Comparison of ENCODE assay signal across 2 cellular contexts in the genomic region with DNA sequence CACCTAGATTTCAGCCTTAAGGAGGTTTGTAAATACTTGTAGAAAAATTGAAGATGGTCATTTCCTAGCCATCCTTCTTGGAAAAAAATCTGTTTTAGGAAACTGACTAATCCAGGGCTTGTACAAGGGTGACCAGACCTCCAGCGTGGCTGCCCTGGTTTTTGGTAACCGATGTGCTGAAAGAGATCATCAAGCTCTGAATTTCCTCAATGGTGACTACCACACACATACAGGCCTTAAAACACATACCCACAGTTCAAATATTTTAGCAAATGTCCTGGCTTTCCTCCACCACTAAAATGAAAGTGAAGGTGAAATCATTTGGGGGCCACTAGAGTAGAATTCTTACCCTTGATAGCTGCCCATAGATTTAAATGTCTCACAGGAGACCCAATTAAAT.
TF ChIP-seq lines count a peak whose summit lies in the region.

No MANE protein-coding gene starts in this region.

TF ChIP-seq in SK-N-SH, 30 proteins besides CTCF, POLR2A, EP300 and RAD21 (continued from another document):
- TF ChIP-seq, protein P1, sequence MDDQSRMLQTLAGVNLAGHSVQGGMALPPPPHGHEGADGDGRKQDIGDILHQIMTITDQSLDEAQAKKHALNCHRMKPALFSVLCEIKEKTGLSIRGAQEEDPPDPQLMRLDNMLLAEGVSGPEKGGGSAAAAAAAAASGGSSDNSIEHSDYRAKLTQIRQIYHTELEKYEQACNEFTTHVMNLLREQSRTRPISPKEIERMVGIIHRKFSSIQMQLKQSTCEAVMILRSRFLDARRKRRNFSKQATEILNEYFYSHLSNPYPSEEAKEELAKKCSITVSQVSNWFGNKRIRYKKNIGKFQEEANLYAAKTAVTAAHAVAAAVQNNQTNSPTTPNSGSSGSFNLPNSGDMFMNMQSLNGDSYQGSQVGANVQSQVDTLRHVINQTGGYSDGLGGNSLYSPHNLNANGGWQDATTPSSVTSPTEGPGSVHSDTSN (IDR thresholded peaks at IDR 0.05): no peak
- TF ChIP-seq FOXM1 (IDR thresholded peaks at IDR 0.05; ENCODE audit: low read depth) (no peak), SMC3 (IDR thresholded peaks at IDR 0.05; ENCODE audit: low read depth, low read length) (no peak), SIN3A (IDR thresholded peaks at IDR 0.05; ENCODE audit: borderline replicate concordance, low read depth, low read length) (no peak), ELF1 (IDR thresholded peaks at IDR 0.05) (no peak), NFIC (IDR thresholded peaks at IDR 0.05; ENCODE audit: borderline replicate concordance) (no peak), EZH2phosphoT487 (IDR thresholded peaks at IDR 0.05; ENCODE audit: borderline replicate concordance, low read depth) (no peak), NRF1 (IDR thresholded peaks at IDR 0.05; ENCODE audit: low read depth, low read length) (no peak), TEAD4 (IDR thresholded peaks at IDR 0.05; ENCODE audit: borderline replicate concordance, insufficient read depth) (no peak), CHD2 (IDR thresholded peaks at IDR 0.05; ENCODE audit: low read length, partially characterized antibody) (no peak)
- TF ChIP-seq, protein P2, sequence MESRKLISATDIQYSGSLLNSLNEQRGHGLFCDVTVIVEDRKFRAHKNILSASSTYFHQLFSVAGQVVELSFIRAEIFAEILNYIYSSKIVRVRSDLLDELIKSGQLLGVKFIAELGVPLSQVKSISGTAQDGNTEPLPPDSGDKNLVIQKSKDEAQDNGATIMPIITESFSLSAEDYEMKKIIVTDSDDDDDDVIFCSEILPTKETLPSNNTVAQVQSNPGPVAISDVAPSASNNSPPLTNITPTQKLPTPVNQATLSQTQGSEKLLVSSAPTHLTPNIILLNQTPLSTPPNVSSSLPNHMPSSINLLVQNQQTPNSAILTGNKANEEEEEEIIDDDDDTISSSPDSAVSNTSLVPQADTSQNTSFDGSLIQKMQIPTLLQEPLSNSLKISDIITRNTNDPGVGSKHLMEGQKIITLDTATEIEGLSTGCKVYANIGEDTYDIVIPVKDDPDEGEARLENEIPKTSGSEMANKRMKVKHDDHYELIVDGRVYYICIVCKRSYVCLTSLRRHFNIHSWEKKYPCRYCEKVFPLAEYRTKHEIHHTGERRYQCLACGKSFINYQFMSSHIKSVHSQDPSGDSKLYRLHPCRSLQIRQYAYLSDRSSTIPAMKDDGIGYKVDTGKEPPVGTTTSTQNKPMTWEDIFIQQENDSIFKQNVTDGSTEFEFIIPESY (IDR thresholded peaks at IDR 0.05; ENCODE audit: borderline replicate concordance, low read depth): no peak
- TF ChIP-seq, protein P3, sequence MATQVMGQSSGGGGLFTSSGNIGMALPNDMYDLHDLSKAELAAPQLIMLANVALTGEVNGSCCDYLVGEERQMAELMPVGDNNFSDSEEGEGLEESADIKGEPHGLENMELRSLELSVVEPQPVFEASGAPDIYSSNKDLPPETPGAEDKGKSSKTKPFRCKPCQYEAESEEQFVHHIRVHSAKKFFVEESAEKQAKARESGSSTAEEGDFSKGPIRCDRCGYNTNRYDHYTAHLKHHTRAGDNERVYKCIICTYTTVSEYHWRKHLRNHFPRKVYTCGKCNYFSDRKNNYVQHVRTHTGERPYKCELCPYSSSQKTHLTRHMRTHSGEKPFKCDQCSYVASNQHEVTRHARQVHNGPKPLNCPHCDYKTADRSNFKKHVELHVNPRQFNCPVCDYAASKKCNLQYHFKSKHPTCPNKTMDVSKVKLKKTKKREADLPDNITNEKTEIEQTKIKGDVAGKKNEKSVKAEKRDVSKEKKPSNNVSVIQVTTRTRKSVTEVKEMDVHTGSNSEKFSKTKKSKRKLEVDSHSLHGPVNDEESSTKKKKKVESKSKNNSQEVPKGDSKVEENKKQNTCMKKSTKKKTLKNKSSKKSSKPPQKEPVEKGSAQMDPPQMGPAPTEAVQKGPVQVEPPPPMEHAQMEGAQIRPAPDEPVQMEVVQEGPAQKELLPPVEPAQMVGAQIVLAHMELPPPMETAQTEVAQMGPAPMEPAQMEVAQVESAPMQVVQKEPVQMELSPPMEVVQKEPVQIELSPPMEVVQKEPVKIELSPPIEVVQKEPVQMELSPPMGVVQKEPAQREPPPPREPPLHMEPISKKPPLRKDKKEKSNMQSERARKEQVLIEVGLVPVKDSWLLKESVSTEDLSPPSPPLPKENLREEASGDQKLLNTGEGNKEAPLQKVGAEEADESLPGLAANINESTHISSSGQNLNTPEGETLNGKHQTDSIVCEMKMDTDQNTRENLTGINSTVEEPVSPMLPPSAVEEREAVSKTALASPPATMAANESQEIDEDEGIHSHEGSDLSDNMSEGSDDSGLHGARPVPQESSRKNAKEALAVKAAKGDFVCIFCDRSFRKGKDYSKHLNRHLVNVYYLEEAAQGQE (IDR thresholded peaks at IDR 0.05; ENCODE audit: low read depth, low read length): no peak
- TF ChIP-seq, protein P4, sequence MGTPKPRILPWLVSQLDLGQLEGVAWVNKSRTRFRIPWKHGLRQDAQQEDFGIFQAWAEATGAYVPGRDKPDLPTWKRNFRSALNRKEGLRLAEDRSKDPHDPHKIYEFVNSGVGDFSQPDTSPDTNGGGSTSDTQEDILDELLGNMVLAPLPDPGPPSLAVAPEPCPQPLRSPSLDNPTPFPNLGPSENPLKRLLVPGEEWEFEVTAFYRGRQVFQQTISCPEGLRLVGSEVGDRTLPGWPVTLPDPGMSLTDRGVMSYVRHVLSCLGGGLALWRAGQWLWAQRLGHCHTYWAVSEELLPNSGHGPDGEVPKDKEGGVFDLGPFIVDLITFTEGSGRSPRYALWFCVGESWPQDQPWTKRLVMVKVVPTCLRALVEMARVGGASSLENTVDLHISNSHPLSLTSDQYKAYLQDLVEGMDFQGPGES (IDR thresholded peaks at IDR 0.05; ENCODE audit: low read depth, low read length): no peak
- TF ChIP-seq, protein P5, sequence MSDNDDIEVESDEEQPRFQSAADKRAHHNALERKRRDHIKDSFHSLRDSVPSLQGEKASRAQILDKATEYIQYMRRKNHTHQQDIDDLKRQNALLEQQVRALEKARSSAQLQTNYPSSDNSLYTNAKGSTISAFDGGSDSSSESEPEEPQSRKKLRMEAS (IDR thresholded peaks at IDR 0.05; ENCODE audit: low read depth): no peak

TF ChIP-seq in SK-N-SH treated with all-trans-retinoic acid at 6 μM for 48 hours, 23 proteins besides CTCF, POLR2A, EP300 and RAD21 (continued from another document):
- TF ChIP-seq, protein P6, sequence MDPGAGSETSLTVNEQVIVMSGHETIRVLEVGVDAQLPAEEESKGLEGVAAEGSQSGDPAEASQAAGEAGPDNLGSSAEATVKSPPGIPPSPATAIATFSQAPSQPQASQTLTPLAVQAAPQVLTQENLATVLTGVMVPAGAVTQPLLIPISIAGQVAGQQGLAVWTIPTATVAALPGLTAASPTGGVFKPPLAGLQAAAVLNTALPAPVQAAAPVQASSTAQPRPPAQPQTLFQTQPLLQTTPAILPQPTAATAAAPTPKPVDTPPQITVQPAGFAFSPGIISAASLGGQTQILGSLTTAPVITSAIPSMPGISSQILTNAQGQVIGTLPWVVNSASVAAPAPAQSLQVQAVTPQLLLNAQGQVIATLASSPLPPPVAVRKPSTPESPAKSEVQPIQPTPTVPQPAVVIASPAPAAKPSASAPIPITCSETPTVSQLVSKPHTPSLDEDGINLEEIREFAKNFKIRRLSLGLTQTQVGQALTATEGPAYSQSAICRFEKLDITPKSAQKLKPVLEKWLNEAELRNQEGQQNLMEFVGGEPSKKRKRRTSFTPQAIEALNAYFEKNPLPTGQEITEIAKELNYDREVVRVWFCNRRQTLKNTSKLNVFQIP (CRISPR knock-in tag; IDR thresholded peaks at IDR 0.05; ENCODE audit: borderline replicate concordance, low read depth): no peak
- TF ChIP-seq GLIS3 (CRISPR knock-in tag; IDR thresholded peaks at IDR 0.05) (no peak), OSR1 (CRISPR knock-in tag; IDR thresholded peaks at IDR 0.05) (no peak), ZNF70 (CRISPR knock-in tag; IDR thresholded peaks at IDR 0.05) (no peak), TOX (CRISPR knock-in tag; IDR thresholded peaks at IDR 0.05; ENCODE audit: borderline replicate concordance) (no peak), ZNF8 (CRISPR knock-in tag; IDR thresholded peaks at IDR 0.05) (no peak), CSDC2 (CRISPR knock-in tag; IDR thresholded peaks at IDR 0.05) (no peak), ARNTL (CRISPR knock-in tag; IDR thresholded peaks at IDR 0.05; ENCODE audit: borderline replicate concordance, low read depth) (no peak), BACH2 (CRISPR knock-in tag; IDR thresholded peaks at IDR 0.05; ENCODE audit: borderline replicate concordance) (no peak)
- TF ChIP-seq, protein P7, sequence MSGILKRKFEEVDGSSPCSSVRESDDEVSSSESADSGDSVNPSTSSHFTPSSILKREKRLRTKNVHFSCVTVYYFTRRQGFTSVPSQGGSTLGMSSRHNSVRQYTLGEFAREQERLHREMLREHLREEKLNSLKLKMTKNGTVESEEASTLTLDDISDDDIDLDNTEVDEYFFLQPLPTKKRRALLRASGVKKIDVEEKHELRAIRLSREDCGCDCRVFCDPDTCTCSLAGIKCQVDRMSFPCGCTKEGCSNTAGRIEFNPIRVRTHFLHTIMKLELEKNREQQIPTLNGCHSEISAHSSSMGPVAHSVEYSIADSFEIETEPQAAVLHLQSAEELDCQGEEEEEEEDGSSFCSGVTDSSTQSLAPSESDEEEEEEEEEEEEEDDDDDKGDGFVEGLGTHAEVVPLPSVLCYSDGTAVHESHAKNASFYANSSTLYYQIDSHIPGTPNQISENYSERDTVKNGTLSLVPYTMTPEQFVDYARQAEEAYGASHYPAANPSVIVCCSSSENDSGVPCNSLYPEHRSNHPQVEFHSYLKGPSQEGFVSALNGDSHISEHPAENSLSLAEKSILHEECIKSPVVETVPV (CRISPR knock-in tag; IDR thresholded peaks at IDR 0.05): no peak
TF ChIP-seq in SK-N-SH treated with all-trans-retinoic acid at 6 μM for 48 hours: peak in this region for 0.
